2 cellular contexts compared by ENCODE assay signal in genomic region chr15:74995779-74996765, GRCh38.
A peak's percentile ranks its signal among the peaks of the same experiment; 100 is the strongest.
TF ChIP-seq lines count a peak whose summit lies in the region.

No MANE protein-coding gene starts in this region.

TF ChIP-seq in endothelial cell of umbilical vein, 7 proteins besides CTCF, POLR2A, EP300 and RAD21:
- TF ChIP-seq MYC (IDR thresholded peaks at IDR 0.05; ENCODE audit: low read depth, low read length), result no peak
- TF ChIP-seq GATA2 (IDR thresholded peaks at IDR 0.05; ENCODE audit: insufficient read depth, insufficient read length, low read depth, low read length), result no peak
- peak; percentile 35 for TF ChIP-seq EZH2 (IDR thresholded peaks at IDR 0.05; ENCODE audit: borderline replicate concordance, low read depth, low read length, severe bottlenecking)
- no peak for TF ChIP-seq MAX (IDR thresholded peaks at IDR 0.05; ENCODE audit: insufficient read depth, insufficient read length)
- TF ChIP-seq POLR2AphosphoS5 (IDR thresholded peaks at IDR 0.05; ENCODE audit: insufficient read depth, low read depth, low read length), result no peak
- TF ChIP-seq JUN (IDR thresholded peaks at IDR 0.05; ENCODE audit: borderline replicate concordance, insufficient read depth, insufficient read length, low read depth), result no peak
TF ChIP-seq in endothelial cell of umbilical vein: peak in this region for 1.

TF ChIP-seq in neural cell, 6 proteins besides CTCF, POLR2A, EP300 and RAD21:
- TF ChIP-seq MXI1 (conservative IDR thresholded peaks at IDR 0.05; ENCODE audit: poor library complexity, severe bottlenecking) (peak; percentile 40), REST (IDR thresholded peaks at IDR 0.05; ENCODE audit: borderline replicate concordance) (no peak), SMC3 (conservative IDR thresholded peaks at IDR 0.05; ENCODE audit: poor library complexity) (peak; percentile 25)
